ENCODE assay signal across 8 cellular contexts in the genomic region with DNA sequence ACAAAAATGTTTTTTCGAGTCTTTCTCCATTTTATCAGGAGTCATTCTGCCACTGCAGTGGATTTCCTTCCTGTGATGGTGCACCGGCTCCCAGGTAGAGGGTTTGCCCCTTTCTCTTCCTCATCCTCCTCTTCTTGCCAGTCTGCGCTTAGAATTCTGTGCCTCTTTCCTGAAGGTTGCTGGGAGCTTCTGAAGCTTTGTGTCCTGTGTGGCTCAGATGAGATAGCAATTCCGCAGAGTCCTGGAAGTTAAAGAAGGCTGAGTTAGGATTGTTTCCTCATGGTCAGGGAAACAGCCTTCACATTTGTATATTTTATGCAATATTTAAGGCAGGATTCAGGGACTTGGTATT. TPM values are rescaled to one million over a fixed set of nuclear protein-coding genes. Genes with fewer than 3 reads are reported as not detected.
DNase-seq lines count a peak whose midpoint lies in the region; ATAC-seq and TF ChIP-seq lines count a peak whose summit lies in the region.
"Had no signal": no experiment of that assay in that cellular context is flagged by ENCODE, and none has a peak within 500 bp of the region (broad histone marks: within the 10 kb centered on the region; RNA-seq: fewer than 3 reads in every experiment).

No MANE protein-coding gene starts in this region.

- H3K9me3 Mint-ChIP-seq in chondrocyte (ENCODE audit: low read depth) = no peaks in the 10 kb centered on the region
- no peaks in the 10 kb centered on the region for H3K9me3 Mint-ChIP-seq in memory B cell

- H3K27ac Mint-ChIP-seq in chondrocyte (ENCODE audit: unreplicated experiment) (no peak overlapping the region), memory B cell (peak overlapping the region; percentile 37)

- peak overlapping the region; percentile 77 for H3K4me2 ChIP-seq in PC-3 (ENCODE audit: low read length)

- H3K27me3 Mint-ChIP-seq in chondrocyte (ENCODE audit: low read depth) (peaks cover 18% of the 10 kb centered on the region), memory B cell (peaks cover 7% of the 10 kb centered on the region)

- H3K27me3 ChIP-seq in PC-3 (ENCODE audit: low read length) (no peaks in the 10 kb centered on the region), testis (no peaks in the 10 kb centered on the region)

- TF ChIP-seq CTCF in PC-3 (conservative IDR thresholded peaks at IDR 0.05; ENCODE audit: low read depth, low read length) = no peak
- TF ChIP-seq CTCF in chondrocyte (IDR thresholded peaks at IDR 0.05) = no peak
- no peak for TF ChIP-seq CTCF in testis (IDR thresholded peaks at IDR 0.05)

- H3K4me1 Mint-ChIP-seq in chondrocyte (ENCODE audit: low read depth) (peaks cover 15% of the 10 kb centered on the region), memory B cell (peaks cover 17% of the 10 kb centered on the region)

- CTCF ChIA-PET in PC-3 (lab: Charles Lee) = interaction anchor here (0.6 to 1.0 kb wide), 5 partner anchors 12 to 93 kb away, joined by 3 to 10 read pairs (median 4); partner anchors contain the start of gene IL18

- BruUV-seq in PC-3 (replicated peaks; lab: Mats Ljungman, UMichigan) = no TSS peak

- H3F3A ChIP-seq in PC-3 (ENCODE audit: low read length, unreplicated experiment) = no peaks in the 10 kb centered on the region

- intact Hi-C loops in PC-3 (cut with micrococcal nuclease) (loop anchor here (1.0 to 5.0 kb wide), 4 partner anchors 18 to 62 kb away; no protein-coding TSS in a partner anchor), testis (cut with DNase I; ENCODE audit: low total_unique reads) (no loop called here)

- no peaks in the 10 kb centered on the region for H3K36me3 ChIP-seq in PC-3 (ENCODE audit: low read depth, low read length)
- no peaks in the 10 kb centered on the region for H3K36me3 ChIP-seq in testis (ENCODE audit: low read depth, missing control alignments)

- H3K36me3 Mint-ChIP-seq in chondrocyte (ENCODE audit: low read depth) (peaks cover 4% of the 10 kb centered on the region), memory B cell (no peaks in the 10 kb centered on the region)

- POLR2A ChIA-PET in PC-3 (lab: Charles Lee; ENCODE audit: unreplicated experiment) = no interaction called here

- H3K79me2 ChIP-seq in PC-3 (ENCODE audit: low read length) = no peaks in the 10 kb centered on the region

- H4K20me1 ChIP-seq in PC-3 (ENCODE audit: low read length) = no peaks in the 10 kb centered on the region

- H3K9me3 ChIP-seq in PC-3 (ENCODE audit: low read length) (no peaks in the 10 kb centered on the region), testis (no peaks in the 10 kb centered on the region)

- no peaks in the 10 kb centered on the region for H3K9me2 ChIP-seq in PC-3 (replicated peaks; ENCODE audit: low read length)

- H3K4me3 Mint-ChIP-seq in chondrocyte (ENCODE audit: unreplicated experiment) = peak overlapping the region; percentile 72
- peak overlapping the region; percentile 53 for H3K4me3 Mint-ChIP-seq in memory B cell

- H3K4me1 ChIP-seq in PC-3 (ENCODE audit: insufficient read depth, low read length) (peaks cover 27% of the 10 kb centered on the region), testis (peaks cover 3% of the 10 kb centered on the region)

- TF ChIP-seq POLR2A in testis (IDR thresholded peaks at IDR 0.05) = no peak

- in situ Hi-C loops in KBM-7 (cut with MboI; ENCODE audit: low pct_unique_long_range_greater_than_20kb, low sequenced_read_pairs) = no loop called here

- DNase-seq in PC-3 = no peak
- DNase-seq in chondrocyte (ENCODE audit: low spot score) = no peak
- DNase-seq in memory B cell (ENCODE audit: low spot score in 2 of 2) = no peak
- no peak for DNase-seq in testis
- no peak for DNase-seq in NCI-H446 (lab: John Stamatoyannopoulos, UW)
- no peak for DNase-seq in KBM-7
- DNase-seq in central memory CD4-positive, alpha-beta T cell = no peak

- 7 to 10% methylated on average over 4 of the region's 4 CpGs for WGBS in testis, 2 donors

- H2AFZ ChIP-seq in PC-3 (ENCODE audit: low read length) = peak overlapping the region; percentile 70

- H3K4me3 ChIP-seq in PC-3 (ENCODE audit: low read length) = peak overlapping the region; percentile 58
- H3K4me3 ChIP-seq in testis = peak overlapping the region in 1 of 2 donors; percentile 20

- no peak overlapping the region for H3K27ac ChIP-seq in PC-3 (ENCODE audit: low read length)
- H3K27ac ChIP-seq in testis = peak overlapping the region; percentile 21 to 37

- ATAC-seq in PC-3 (peak; percentile 18; the same call in 1 of the 2 replicates), memory B cell (ENCODE audit: low read depth) (no peak)

- H3K9ac ChIP-seq in PC-3 (ENCODE audit: low read length) = no peak overlapping the region

RNA-seq across cellular contexts. Expression of gene BCO2, which starts 0.3 kb away (rescaled TPM):
- 1.6 and 2.9 TPM in 2 replicates for total RNA-seq in PC-3 (2014; rRNA removed)
- 1.2 to 1.9 TPM (median 1.7 TPM) in 3 replicates for total RNA-seq in chondrocyte
- 10 to 100 TPM; 10.4 to 11.0 TPM for total RNA-seq in testis
- 10.2 TPM for polyA plus RNA-seq in testis (ENCODE audit: insufficient read depth, low read depth, low replicate concordance)

RNA-seq across cellular contexts. Expression of gene TEX12, which starts 8.4 kb away (rescaled TPM):
- 0.69 TPM in 1 of 2 replicates, not detected in the other for total RNA-seq in PC-3 (2014; rRNA removed)
- 0.75 TPM in 1 of 3 replicates, not detected in the others for total RNA-seq in chondrocyte
- total RNA-seq in testis = 10 to 100 TPM in 1 of 2 donors, 1 to 10 TPM in 1; 6.3 to 11.6 TPM
- 21.8 TPM for polyA plus RNA-seq in testis (ENCODE audit: insufficient read depth, low read depth, low replicate concordance)
- total RNA-seq: HT1080 had no signal

RNA-seq across cellular contexts. Expression of gene IL18, which starts 11.7 kb away (rescaled TPM):
- total RNA-seq in PC-3 (2014; rRNA removed) (53.6 and 61.6 TPM in 2 replicates), chondrocyte (0.80 to 0.97 TPM (median 0.85 TPM) in 3 replicates), testis (1 to 10 TPM; 4.7 to 7.9 TPM)
- polyA plus RNA-seq in testis (ENCODE audit: insufficient read depth, low read depth, low replicate concordance) = 7.4 TPM

RNA-seq across cellular contexts. Expression of gene PTS, which starts 50.7 kb away (rescaled TPM):
- total RNA-seq in PC-3 (2014; rRNA removed) (53.0 and 77.4 TPM in 2 replicates), chondrocyte (43.6 to 64.3 TPM (median 45.8 TPM) in 3 replicates), testis (10 to 100 TPM; 30.1 to 33.9 TPM)
- polyA plus RNA-seq in testis (ENCODE audit: insufficient read depth, low read depth, low replicate concordance) = 28.0 TPM
